Comparison of ENCODE assay signal across 33 cellular contexts in the genomic region with DNA sequence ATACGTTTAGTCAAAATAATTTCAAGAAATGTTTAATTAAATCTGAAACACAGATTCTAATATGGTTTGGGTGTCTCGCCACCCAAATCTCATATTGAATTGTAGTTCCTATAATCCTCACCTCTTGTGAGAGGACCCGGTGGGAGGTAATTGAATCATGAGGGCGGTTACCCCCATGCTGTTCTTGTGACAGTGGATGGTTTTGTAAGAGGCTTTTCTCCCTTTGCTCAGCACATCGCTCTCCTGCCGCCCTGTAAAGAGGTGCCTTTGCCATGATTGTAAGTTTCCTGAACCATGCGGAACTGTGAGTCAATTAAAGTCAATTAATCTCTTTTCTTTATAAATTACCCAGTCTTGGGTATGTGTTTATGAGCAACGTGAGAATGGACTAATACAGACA.
"Had no signal": no experiment of that assay in that cellular context is flagged by ENCODE, and none has a peak within 500 bp of the region (broad histone marks: within the 10 kb centered on the region; RNA-seq: fewer than 3 reads in every experiment).

No MANE protein-coding gene starts in this region.

- H3K4me2 ChIP-seq: KMS-11 had no signal

- H3K4me3 Mint-ChIP-seq: activated CD4-positive, alpha-beta T cell treated with anti-CD3 and anti-CD28 coated beads for 36 hours; activated CD4-positive, alpha-beta T cell treated with anti-CD3 and anti-CD28 coated beads, Interleukin-2, amount 10 ng/mL, durations not matched to agents 7 days and 5 days; activated CD8-positive, alpha-beta T cell treated with anti-CD3 and anti-CD28 coated beads, Interleukin-2, amount 10 ng/mL, durations not matched to agents 7 days and 5 days; activated naive CD4-positive, alpha-beta T cell treated with anti-CD3 and anti-CD28 coated beads, Interleukin-2, amount 50 U/mL, for 24 hours; activated T-cell treated with anti-CD3 and anti-CD28 coated beads, Interleukin-2, amount 50 U/mL, for 24 hours had no signal

- ATAC-seq: activated CD4-positive, alpha-beta T cell treated with anti-CD3 and anti-CD28 coated beads for 36 hours; activated CD4-positive, CD25-positive, alpha-beta regulatory T cell treated with anti-CD3 and anti-CD28 coated beads, Interleukin-2, amount 50 U/mL, for 24 hours; activated CD8-positive, alpha-beta T cell treated with anti-CD3 and anti-CD28 coated beads, Interleukin-2, amount 10 ng/mL, durations not matched to agents 7 days and 5 days; body of pancreas; Panc1 had no signal

- H3K4me1 Mint-ChIP-seq: activated CD4-positive, alpha-beta T cell treated with anti-CD3 and anti-CD28 coated beads for 36 hours; activated CD4-positive, alpha-beta T cell treated with anti-CD3 and anti-CD28 coated beads, Interleukin-2, amount 10 ng/mL, durations not matched to agents 7 days and 5 days; activated naive CD4-positive, alpha-beta T cell treated with anti-CD3 and anti-CD28 coated beads, Interleukin-2, amount 50 U/mL, for 24 hours had no signal

- H3K9ac ChIP-seq: KMS-11 had no signal

- DNase-seq: activated CD4-positive, alpha-beta T cell treated with anti-CD3 and anti-CD28 coated beads for 36 hours; activated CD4-positive, alpha-beta T cell treated with anti-CD3 and anti-CD28 coated beads, Interleukin-2, amount 10 ng/mL, durations not matched to agents 7 days and 5 days; activated CD4-positive, alpha-beta T cell treated with anti-CD3 and anti-CD28 coated beads, Interleukin-2, amount 50 U/mL, for 48 hours; activated CD8-positive, alpha-beta T cell treated with anti-CD3 and anti-CD28 coated beads, Interleukin-2, amount 10 ng/mL, durations not matched to agents 7 days and 5 days; activated gamma-delta T cell; activated naive CD4-positive, alpha-beta T cell treated with Interleukin-2 at 50 U/mL for 16 hours; activated T-cell treated with anti-CD3 and anti-CD28 coated beads, Interleukin-2, amount 50 U/mL, for 24 hours; adrenal gland; body of pancreas; caudate nucleus; cerebellar nuclear complex; MM.1S; MV-4-11; NCI-H1092; NCI-H1436 treated with DMSO at 0.1 percent for 48 hours; NCI-H1694 treated with DMSO at 0.1 percent for 48 hours; NCI-H2029; NCI-H2171 treated with DMSO at 0.1 percent for 48 hours; NCI-H2227 treated with DMSO at 0.1 percent for 48 hours; NCI-H524 treated with DMSO at 0.1 percent for 48 hours; NCI-H774; SHP77; SJCRH30; T1000 had no signal

- H3K9me3 ChIP-seq: adrenal gland, body of pancreas, breast epithelium, SJCRH30 had no signal

- H3K9me3 Mint-ChIP-seq: activated CD4-positive, alpha-beta T cell treated with anti-CD3 and anti-CD28 coated beads, Interleukin-2, amount 10 ng/mL, durations not matched to agents 7 days and 5 days had no signal

- H3K27me3 Mint-ChIP-seq: activated CD4-positive, alpha-beta T cell treated with anti-CD3 and anti-CD28 coated beads for 36 hours; activated CD4-positive, alpha-beta T cell treated with anti-CD3 and anti-CD28 coated beads, Interleukin-2, amount 10 ng/mL, durations not matched to agents 7 days and 5 days; activated naive CD4-positive, alpha-beta T cell treated with anti-CD3 and anti-CD28 coated beads, Interleukin-2, amount 50 U/mL, for 24 hours; activated T-cell treated with anti-CD3 and anti-CD28 coated beads, Interleukin-2, amount 50 U/mL, for 24 hours had no signal

- FAIRE-seq: astrocyte, TTC549 had no signal

- H3K4me3 ChIP-seq: adrenal gland, body of pancreas, breast epithelium, SJCRH30, SK-N-MC had no signal

- H3K27ac Mint-ChIP-seq: activated CD4-positive, alpha-beta T cell treated with anti-CD3 and anti-CD28 coated beads for 36 hours; activated CD4-positive, alpha-beta T cell treated with anti-CD3 and anti-CD28 coated beads, Interleukin-2, amount 10 ng/mL, durations not matched to agents 7 days and 5 days; activated CD8-positive, alpha-beta T cell treated with anti-CD3 and anti-CD28 coated beads, Interleukin-2, amount 10 ng/mL, durations not matched to agents 7 days and 5 days; activated naive CD4-positive, alpha-beta T cell treated with anti-CD3 and anti-CD28 coated beads, Interleukin-2, amount 50 U/mL, for 24 hours; activated T-cell treated with anti-CD3 and anti-CD28 coated beads, Interleukin-2, amount 50 U/mL, for 24 hours; activated T-helper 2 cell treated with anti-CD3 and anti-CD28 coated beads, Interferon-gamma antibody, Interleukin-2, Interleukin-4, amounts not matched to agents 10 μg/mL and 5 μg/mL and 100 μg/mL, durations not matched to agents 14 hours and 24 hours and 36 hours had no signal

- H3K36me3 Mint-ChIP-seq: activated naive CD4-positive, alpha-beta T cell treated with anti-CD3 and anti-CD28 coated beads, Interleukin-2, amount 50 U/mL, for 24 hours had no signal

- H3K27me3 ChIP-seq: adrenal gland, body of pancreas, breast epithelium, SJCRH30 had no signal

- H3K27ac ChIP-seq: adrenal gland, body of pancreas, breast epithelium, KMS-11, SJCRH30, SK-N-MC had no signal

- H3K36me3 ChIP-seq: adrenal gland, breast epithelium, SJCRH30 had no signal

- H3K4me1 ChIP-seq: adrenal gland, body of pancreas, breast epithelium, SJCRH30 had no signal
